Comparison of ENCODE assay signal across 8 cellular contexts in the genomic region with DNA sequence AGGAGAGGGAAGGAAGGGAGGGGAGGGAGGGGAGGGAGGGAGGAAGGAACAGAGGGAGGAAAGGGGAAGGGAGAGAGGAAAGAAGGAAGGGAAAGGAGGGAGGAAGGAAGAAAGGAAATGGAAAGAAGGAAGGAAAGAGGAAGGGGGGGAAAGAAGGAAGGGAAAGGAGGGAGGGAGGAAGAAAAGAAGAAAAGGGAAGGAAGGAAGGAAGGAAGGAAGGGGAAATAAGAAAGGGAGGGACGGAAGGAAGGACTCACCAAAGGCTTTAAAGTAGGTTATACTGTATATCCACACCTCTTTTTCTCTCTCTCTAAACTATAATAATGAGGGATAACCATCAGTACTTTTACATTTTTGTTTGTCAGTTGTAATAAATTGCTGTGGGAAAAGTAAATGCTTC.
"Had no signal": no experiment of that assay in that cellular context is flagged by ENCODE, and none has a peak within 500 bp of the region (broad histone marks: within the 10 kb centered on the region; RNA-seq: fewer than 3 reads in every experiment).

No MANE protein-coding gene starts in this region.

- H3K4me3 ChIP-seq: GM12878 had no signal

- ATAC-seq: GM12878 had no signal

- FAIRE-seq: G401.6, GM12878, GM12891, GM12892, GM18507, GM19239 had no signal

- DNase-seq: GDM1, GF-D8 had no signal
